In genomic region chr16:83967838-83968482, GRCh38 we compare ENCODE assay signal across 8 cellular contexts. TPM values are rescaled to one million over a fixed set of nuclear protein-coding genes. Genes with fewer than 3 reads are reported as not detected.
DNase-seq lines count a peak whose midpoint lies in the region; ATAC-seq and TF ChIP-seq lines count a peak whose summit lies in the region.

Gene NECAB2, plus strand, starts transcription at chr16:83968244. Its CDS starts 405 bp downstream, at chr16:83968649.

- TF ChIP-seq CTCF in body of pancreas (IDR thresholded peaks at IDR 0.05) = peak in 6 of 7 experiments; percentile 26 to 68 (median 56)

- no peak within 1 kb of the TSS for H3K9ac ChIP-seq in iPS-18a (ENCODE audit: low read length)

- DNase-seq in NCI-H748 (lab: John Stamatoyannopoulos, UW; ENCODE audit: unreplicated experiment) = peak; percentile 51
- no peak for DNase-seq in NCI-H748 treated with DMSO at 0.1 percent for 48 hours (lab: John Stamatoyannopoulos, UW)
- DNase-seq in LoVo (ENCODE audit: low spot score) = peak; percentile 25
- DNase-seq in body of pancreas = peak in 3 of 4 donors; percentile 32 to 59 (median 38)
- DNase-seq in stimulated activated CD8-positive, alpha-beta memory T cell treated with anti-CD3 and anti-CD28 coated beads, Interleukin-2, amount 100 ng/mL, for 48 hours (ENCODE audit: low read depth in 2 of 2) = peak; percentile 19 to 39
- no peak for DNase-seq in stimulated activated CD4-positive, alpha-beta T cell treated with anti-CD3 and anti-CD28 coated beads, Interleukin-4, amount 100 ng/mL, for 4 hours

- H3K27ac ChIP-seq in body of pancreas (no peak within 1 kb of the TSS), iPS-18a (ENCODE audit: low read length) (no peak within 1 kb of the TSS)

- peak; percentile 43 for ATAC-seq in body of pancreas
- ATAC-seq in GM21381 (IDR thresholded peaks at IDR 0.05; ENCODE audit: unreplicated experiment) = no peak

- H3K36me3 ChIP-seq in body of pancreas (replicated peaks in 1 of 2; ENCODE audit: insufficient read depth in 1 of 2, low read depth in 2 of 2) (peaks cover 0 to 1% of the 10 kb centered on the region in 2 donors), iPS-18a (ENCODE audit: control insufficient read depth, low read depth, low read length) (no peaks in the 10 kb centered on the region)

- H3K9me3 ChIP-seq in body of pancreas (no peaks in the 10 kb centered on the region), iPS-18a (ENCODE audit: control insufficient read depth, low read depth, low read length) (no peaks in the 10 kb centered on the region)

- WGBS in body of pancreas, 2 donors = 7 to 9% methylated on average over 28 to 35 of the region's 56 CpGs

- H3K27me3 ChIP-seq in body of pancreas (peaks cover 0 to 5% of the 10 kb centered on the region in 2 donors), iPS-18a (ENCODE audit: control insufficient read depth, insufficient read depth, low read length) (peaks cover 13% of the 10 kb centered on the region)

- no peak within 1 kb of the TSS for H3K4me3 ChIP-seq in body of pancreas
- H3K4me3 ChIP-seq in iPS-18a (ENCODE audit: low read length) = peak within 1 kb of the TSS; percentile 60

- H3K4me1 ChIP-seq in body of pancreas (peaks cover 4% of the 10 kb centered on the region), iPS-18a (ENCODE audit: control insufficient read depth, low read depth, low read length) (no peaks in the 10 kb centered on the region)

- intact Hi-C loops in body of pancreas (cut with DNase I) = loop anchor here (5.0 to 10.0 kb wide), 3 partner anchors 77 to 227 kb away; partner anchors contain the start of genes ADAD2 and SLC38A8

- no peak for TF ChIP-seq POLR2A in body of pancreas (IDR thresholded peaks at IDR 0.05)

RNA-seq across cellular contexts. Expression of gene NECAB2, which starts in this region (rescaled TPM):
- total RNA-seq in body of pancreas = 1 to 10 TPM; 1.0 to 3.6 TPM

Comparison
In these comparisons a context has a peak if more than half of its experiments do, and no peak if none do; other contexts are left out.
1. DNase-seq: peak in NCI-H748 (single experiment), LoVo (single experiment), body of pancreas (3 of 4) and stimulated activated CD8-positive, alpha-beta memory T cell treated with anti-CD3 and anti-CD28 coated beads, Interleukin-2, amount 100 ng/mL, for 48 hours (2 of 2); none in NCI-H748 treated with DMSO at 0.1 percent for 48 hours (single experiment) and stimulated activated CD4-positive, alpha-beta T cell treated with anti-CD3 and anti-CD28 coated beads, Interleukin-4, amount 100 ng/mL, for 4 hours (0 of 2).